8 cellular contexts compared by ENCODE assay signal in the genomic region with DNA sequence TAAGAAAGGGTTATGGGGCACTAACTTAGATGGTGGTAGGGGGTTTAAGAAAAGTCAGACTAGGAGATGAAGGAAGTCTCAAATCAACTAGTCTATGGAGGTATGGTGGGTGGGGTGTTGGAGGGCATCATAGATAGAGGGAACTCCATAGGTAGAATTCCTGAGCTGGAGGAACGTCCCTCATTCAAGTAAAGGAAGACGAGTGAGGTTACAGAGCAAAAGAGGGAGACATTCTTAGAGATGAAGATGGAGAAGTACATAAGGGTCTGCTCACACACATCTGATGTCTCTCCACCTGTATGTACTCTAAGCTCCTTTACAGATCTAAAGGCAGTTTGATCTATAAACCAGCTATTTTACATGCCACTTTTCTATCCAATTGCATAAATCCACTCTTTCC. TPM values are rescaled to one million over a fixed set of nuclear protein-coding genes. Genes with fewer than 3 reads are reported as not detected.
A peak's percentile ranks its signal among the peaks of the same experiment; 100 is the strongest.
DNase-seq lines count a peak whose midpoint lies in the region; ATAC-seq, FAIRE-seq and TF ChIP-seq lines count a peak whose summit lies in the region.

No MANE protein-coding gene starts in this region.

- H3K4me3 Mint-ChIP-seq in activated T-cell treated with anti-CD3 and anti-CD28 coated beads, Interleukin-2, amount 50 U/mL, for 24 hours = peak overlapping the region; percentile 91
- H3K4me3 Mint-ChIP-seq in activated naive CD8-positive, alpha-beta T cell treated with anti-CD3 and anti-CD28 coated beads, Interleukin-2, amount 50 U/mL, for 24 hours = peak overlapping the region; percentile 88

- peak overlapping the region; percentile 89 to 93 for H3K9ac ChIP-seq in liver (ENCODE audit: low read depth in 1 of 2, low read length in 2 of 2)

- TF ChIP-seq RAD21 in liver (IDR thresholded peaks at IDR 0.05) = no peak

- H3K27me3 ChIP-seq in liver (ENCODE audit: control insufficient read depth in 4 of 4, insufficient read depth in 4 of 4, low read length in 3 of 4) (no peaks in the 10 kb centered on the region), thyroid gland (no peaks in the 10 kb centered on the region)

- H3K27ac ChIP-seq in liver (ENCODE audit: low read depth in 1 of 2, low read length in 2 of 2) (peak overlapping the region; percentile 98 to 99), thyroid gland (peak overlapping the region; percentile 88 to 98 (median 95))

- intact Hi-C loops in thyroid gland (cut with DNase I) = no loop called here

- H3K9me3 ChIP-seq in liver (ENCODE audit: control insufficient read depth in 4 of 4, low read length in 3 of 4) (no peaks in the 10 kb centered on the region), thyroid gland (no peaks in the 10 kb centered on the region)

- peaks cover 51% of the 10 kb centered on the region for H3K36me3 Mint-ChIP-seq in activated T-cell treated with anti-CD3 and anti-CD28 coated beads, Interleukin-2, amount 50 U/mL, for 24 hours (ENCODE audit: low read depth)
- H3K36me3 Mint-ChIP-seq in activated naive CD8-positive, alpha-beta T cell treated with anti-CD3 and anti-CD28 coated beads, Interleukin-2, amount 50 U/mL, for 24 hours (ENCODE audit: low read depth) = peaks cover 15% of the 10 kb centered on the region

- peak overlapping the region; percentile 95 for H3K27ac Mint-ChIP-seq in activated T-cell treated with anti-CD3 and anti-CD28 coated beads, Interleukin-2, amount 50 U/mL, for 24 hours
- H3K27ac Mint-ChIP-seq in activated naive CD8-positive, alpha-beta T cell treated with anti-CD3 and anti-CD28 coated beads, Interleukin-2, amount 50 U/mL, for 24 hours = peak overlapping the region; percentile 83

- no peak for FAIRE-seq in GM12891 (lab: Jason Lieb, UNC)

- H3K36me3 ChIP-seq in liver (ENCODE audit: control insufficient read depth in 4 of 4, insufficient read depth in 3 of 4, low read depth in 1 of 4, low read length in 3 of 4) = no peaks in the 10 kb centered on the region
- H3K36me3 ChIP-seq in thyroid gland = no peaks in the 10 kb centered on the region

- no peak for DNase-seq in activated T-cell treated with anti-CD3 and anti-CD28 coated beads, Interleukin-2, amount 50 U/mL, for 24 hours
- no peak for DNase-seq in activated T-cell treated with anti-CD3 and anti-CD28 coated beads, Interleukin-2, amount 50 U/mL, for 48 hours
- DNase-seq in activated naive CD8-positive, alpha-beta T cell treated with anti-CD3 and anti-CD28 coated beads, Interleukin-2, amount 50 U/mL, for 24 hours = no peak
- DNase-seq in thyroid gland (no peak), GM12891 (ENCODE audit: insufficient read length, low spot score) (no peak)

- H3K4me1 ChIP-seq in liver (ENCODE audit: control insufficient read depth in 4 of 4, insufficient read depth in 4 of 4, low read length in 3 of 4) (peaks cover 3 to 28% (median 14%) of the 10 kb centered on the region in 4 donors), thyroid gland (peaks cover 4 to 13% of the 10 kb centered on the region in 2 donors)

- H3K9me3 Mint-ChIP-seq in activated T-cell treated with anti-CD3 and anti-CD28 coated beads, Interleukin-2, amount 50 U/mL, for 24 hours = no peaks in the 10 kb centered on the region
- no peaks in the 10 kb centered on the region for H3K9me3 Mint-ChIP-seq in activated naive CD8-positive, alpha-beta T cell treated with anti-CD3 and anti-CD28 coated beads, Interleukin-2, amount 50 U/mL, for 24 hours

- no peaks in the 10 kb centered on the region for H3K27me3 Mint-ChIP-seq in activated T-cell treated with anti-CD3 and anti-CD28 coated beads, Interleukin-2, amount 50 U/mL, for 24 hours
- H3K27me3 Mint-ChIP-seq in activated naive CD8-positive, alpha-beta T cell treated with anti-CD3 and anti-CD28 coated beads, Interleukin-2, amount 50 U/mL, for 24 hours = no peaks in the 10 kb centered on the region

- peaks cover 66% of the 10 kb centered on the region for H3K4me1 Mint-ChIP-seq in activated T-cell treated with anti-CD3 and anti-CD28 coated beads, Interleukin-2, amount 50 U/mL, for 24 hours (ENCODE audit: low read depth)
- peaks cover 53% of the 10 kb centered on the region for H3K4me1 Mint-ChIP-seq in activated naive CD8-positive, alpha-beta T cell treated with anti-CD3 and anti-CD28 coated beads, Interleukin-2, amount 50 U/mL, for 24 hours

- no peak for ATAC-seq in activated naive CD8-positive, alpha-beta T cell treated with anti-CD3 and anti-CD28 coated beads, Interleukin-2, amount 50 U/mL, for 24 hours
- ATAC-seq in GM19455 (IDR thresholded peaks at IDR 0.05; ENCODE audit: unreplicated experiment) (no peak), HG02642 (IDR thresholded peaks at IDR 0.05; ENCODE audit: poor library complexity, unreplicated experiment) (no peak)

- TF ChIP-seq POLR2A in thyroid gland (IDR thresholded peaks at IDR 0.05) = no peak
- no peak for TF ChIP-seq POLR2A in GM12891 (IDR thresholded peaks at IDR 0.05; ENCODE audit: low read depth, low read length)

- 43% methylated on average over 2 of the region's 2 CpGs for WGBS in liver
- 72 to 77% methylated on average over 2 of the region's 2 CpGs for WGBS in thyroid gland, 2 donors

- H3K4me3 ChIP-seq in liver (ENCODE audit: low read depth in 1 of 3, low read length in 3 of 3) = peak overlapping the region; percentile 60 to 96 (median 86)
- peak overlapping the region in 1 of 3 donors; percentile 44 for H3K4me3 ChIP-seq in thyroid gland (replicated peaks in 1 of 3)

- TF ChIP-seq CTCF in liver (IDR thresholded peaks at IDR 0.05; ENCODE audit: low read depth, low read length, missing input control) (no peak), thyroid gland (IDR thresholded peaks at IDR 0.05) (no peak)

TF ChIP-seq in liver, 16 proteins besides CTCF, POLR2A, EP300 and RAD21:
- TF ChIP-seq EGR1 (IDR thresholded peaks at IDR 0.05; ENCODE audit: low read depth in 2 of 2) = no peak
- no peak for TF ChIP-seq YY1 (IDR thresholded peaks at IDR 0.05)
- no peak for TF ChIP-seq JUND (IDR thresholded peaks at IDR 0.05)
- no peak for TF ChIP-seq FOXA2 (IDR thresholded peaks at IDR 0.05)
- no peak for TF ChIP-seq HNF4G (IDR thresholded peaks at IDR 0.05)
- TF ChIP-seq SP1 (IDR thresholded peaks at IDR 0.05) = no peak
- TF ChIP-seq, protein P1, sequence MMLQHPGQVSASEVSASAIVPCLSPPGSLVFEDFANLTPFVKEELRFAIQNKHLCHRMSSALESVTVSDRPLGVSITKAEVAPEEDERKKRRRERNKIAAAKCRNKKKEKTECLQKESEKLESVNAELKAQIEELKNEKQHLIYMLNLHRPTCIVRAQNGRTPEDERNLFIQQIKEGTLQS (IDR thresholded peaks at IDR 0.05) = no peak
- TF ChIP-seq TAF1 (conservative IDR thresholded peaks at IDR 0.05) = no peak
TF ChIP-seq in liver: peak in this region for 0.

TF ChIP-seq in GM12891, 5 proteins besides CTCF, POLR2A, EP300 and RAD21:
- TF ChIP-seq TAF1 (IDR thresholded peaks at IDR 0.05; ENCODE audit: low read depth, low read length) (no peak), POU2F2 (IDR thresholded peaks at IDR 0.05; ENCODE audit: low read depth, low read length) (no peak), PAX5 (IDR thresholded peaks at IDR 0.05; ENCODE audit: insufficient read depth, low read length, severe bottlenecking) (no peak), POLR2AphosphoS5 (IDR thresholded peaks at IDR 0.05; ENCODE audit: low read depth, low read length) (no peak), SPI1 (IDR thresholded peaks at IDR 0.05; ENCODE audit: low read depth, low read length) (no peak)

RNA-seq across cellular contexts. Expression of gene PLSCR1, which starts 1.4 kb away (rescaled TPM):
- 10 to 100 TPM; 30.2 to 76.4 TPM for total RNA-seq in liver
- 10 to 100 TPM; 31.0 to 37.7 TPM for polyA plus RNA-seq in liver
- 100 to 1,000 TPM in 1 of 4 donors, 10 to 100 TPM in 3; 57.6 to 103 (median 77.3) TPM for total RNA-seq in thyroid gland
- polyA plus RNA-seq in GM12891 (2012; ENCODE audit: low read depth, missing spikeins) = 36.6 TPM
